Comparison of ENCODE assay signal across 8 cellular contexts in the genomic region with DNA sequence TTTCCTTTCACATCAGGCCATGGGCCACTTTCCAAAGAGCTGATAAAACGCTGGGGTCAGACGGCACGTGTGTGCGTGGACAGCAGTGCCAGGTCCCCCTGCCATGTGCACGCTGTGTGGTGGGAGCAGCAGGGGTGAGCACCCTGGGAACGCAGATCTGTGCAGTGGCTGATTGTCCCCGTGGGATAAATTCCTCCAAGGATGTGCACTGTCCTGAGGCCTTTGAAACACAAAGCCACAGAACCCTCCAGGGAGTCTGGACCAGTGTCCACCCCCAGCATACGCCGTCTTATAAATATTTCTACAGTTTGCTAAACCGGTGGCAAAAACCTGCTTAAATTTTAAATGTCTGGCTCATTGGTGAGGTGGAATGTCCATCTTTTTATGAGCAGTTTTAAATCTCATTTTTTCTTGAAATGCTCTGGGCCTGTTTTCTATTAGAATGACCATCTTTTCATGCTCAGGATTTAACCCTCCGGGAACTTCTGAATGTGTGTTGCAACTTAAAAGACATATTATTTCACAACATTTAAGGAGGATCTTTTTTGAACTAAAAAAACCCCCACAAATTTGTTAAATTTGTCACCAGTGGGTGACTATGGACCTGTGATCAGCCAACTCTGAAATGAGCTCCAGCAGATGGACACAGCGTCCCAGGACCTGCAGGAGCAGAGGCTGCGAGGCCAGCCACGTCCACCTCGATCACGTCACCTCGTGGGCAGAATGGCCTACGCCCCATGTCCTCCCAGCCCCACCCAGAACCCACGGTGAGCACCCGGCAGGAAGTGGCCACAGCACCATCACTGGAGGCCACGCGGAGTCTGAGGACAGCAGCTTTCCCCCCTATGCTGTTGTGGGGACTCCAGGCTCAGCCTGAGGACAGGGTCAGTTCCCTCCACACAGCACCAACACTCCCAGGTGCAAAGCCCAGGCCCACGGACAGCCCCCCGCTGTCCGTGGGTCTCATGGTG.
A peak's percentile ranks its signal among the peaks of the same experiment; 100 is the strongest.
DNase-seq lines count a peak whose midpoint lies in the region; ATAC-seq, FAIRE-seq and TF ChIP-seq lines count a peak whose summit lies in the region.

No MANE protein-coding gene starts in this region.

- no peaks in the 10 kb centered on the region for H3K27me3 ChIP-seq in endodermal cell (ENCODE audit: control insufficient read depth, insufficient read depth, low read length, poor library complexity, severe bottlenecking)

- H3K4me1 ChIP-seq in endodermal cell (ENCODE audit: control insufficient read depth, insufficient read depth, low read length), result peaks cover 9% of the 10 kb centered on the region

- no peaks in the 10 kb centered on the region for H3K36me3 Mint-ChIP-seq in endodermal cell (ENCODE audit: low read depth)
- H3K36me3 Mint-ChIP-seq in naive thymus-derived CD8-positive, alpha-beta T cell, result peaks cover 0 to 53% (median 2%) of the 10 kb centered on the region in 3 donors

- no peak for TF ChIP-seq CTCF in endodermal cell (conservative IDR thresholded peaks at IDR 0.05)

- H3K9ac ChIP-seq in endodermal cell (ENCODE audit: extremely low read depth, low read length, poor library complexity, severe bottlenecking), result no peak overlapping the region

- H3K9me3 Mint-ChIP-seq in endodermal cell, result no peaks in the 10 kb centered on the region
- peaks cover 0 to 5% (median 0%) of the 10 kb centered on the region in 9 donors for H3K9me3 Mint-ChIP-seq in naive thymus-derived CD8-positive, alpha-beta T cell

- ATAC-seq in naive thymus-derived CD8-positive, alpha-beta T cell, result no peak
- no peak for ATAC-seq in activated CD4-positive, CD25-positive, alpha-beta regulatory T cell treated with anti-CD3 and anti-CD28 coated beads, Interleukin-2, amount 50 U/mL, for 24 hours
- ATAC-seq in HG02981 (IDR thresholded peaks at IDR 0.05; ENCODE audit: unreplicated experiment), result no peak

- H3K36me3 ChIP-seq in endodermal cell (ENCODE audit: control insufficient read depth, insufficient read depth, low read length), result no peaks in the 10 kb centered on the region

- H3K9me3 ChIP-seq in endodermal cell (ENCODE audit: control insufficient read depth, low read length), result no peaks in the 10 kb centered on the region

- POLR2A ChIA-PET in naive thymus-derived CD8-positive, alpha-beta T cell (lab: Charles Lee), result interaction anchor here (2.0 to 2.7 kb wide), 3 partner anchors 12 to 66 kb away, joined by 10 to 25 read pairs (median 21); no protein-coding TSS in a partner anchor

- no peak for FAIRE-seq in GM12892 (lab: Jason Lieb, UNC)
- FAIRE-seq in RCC 7860 (lab: Jason Lieb, UNC), result no peak

- H3K4me3 Mint-ChIP-seq in endodermal cell, result no peak overlapping the region
- H3K4me3 Mint-ChIP-seq in naive thymus-derived CD8-positive, alpha-beta T cell, result peak overlapping the region; percentile 84 to 93 (median 86)

- peak overlapping the region; percentile 96 for H3K27ac ChIP-seq in endodermal cell (ENCODE audit: low read depth, low read length)

- peak; percentile 49; the same call in 1 of the 2 replicates for TF ChIP-seq POLR2A in GM12892 (IDR thresholded peaks at IDR 0.05; ENCODE audit: low read depth, low read length)

- 90 to 93% methylated on average over 7 to 25 of the region's 25 CpGs for WGBS in endodermal cell (ENCODE audit: insufficient coverage in 1 of 2, insufficient read length in 1 of 2), 2 experiments

- no peaks in the 10 kb centered on the region for H3K27me3 Mint-ChIP-seq in endodermal cell (ENCODE audit: insufficient read depth)
- H3K27me3 Mint-ChIP-seq in naive thymus-derived CD8-positive, alpha-beta T cell, result no peaks in the 10 kb centered on the region

- peaks cover 12% of the 10 kb centered on the region for H3K4me1 Mint-ChIP-seq in endodermal cell
- peaks cover 43 to 79% (median 76%) of the 10 kb centered on the region in 4 donors for H3K4me1 Mint-ChIP-seq in naive thymus-derived CD8-positive, alpha-beta T cell

- no peak overlapping the region for H3K4me3 ChIP-seq in endodermal cell (ENCODE audit: low read length)

- DNase-seq in GM12892 (ENCODE audit: insufficient read length) (no peak), RCC 7860 (ENCODE audit: low spot score) (peak; percentile 58), endodermal cell (no peak), NCI-H1105 (lab: John Stamatoyannopoulos, UW) (no peak), HPDE6-E6E7 (ENCODE audit: extremely low spot score) (no peak)
- DNase-seq in naive thymus-derived CD8-positive, alpha-beta T cell, result peak in 1 of 10 donors; percentile 55

- H3K27ac Mint-ChIP-seq in endodermal cell, result no peak overlapping the region
- peak overlapping the region; percentile 91 to 99 (median 96) for H3K27ac Mint-ChIP-seq in naive thymus-derived CD8-positive, alpha-beta T cell
